ENCODE assay signal across 12 cellular contexts in genomic region chr22:45534339-45535192, GRCh38. TPM values are rescaled to one million over a fixed set of nuclear protein-coding genes. Genes with fewer than 3 reads are reported as not detected.
A peak's percentile ranks its signal among the peaks of the same experiment; 100 is the strongest.
DNase-seq lines count a peak whose midpoint lies in the region; ATAC-seq and TF ChIP-seq lines count a peak whose summit lies in the region.
"Had no signal": no experiment of that assay in that cellular context is flagged by ENCODE, and none has a peak within 500 bp of the region (broad histone marks: within the 10 kb centered on the region; RNA-seq: fewer than 3 reads in every experiment).

No MANE protein-coding gene starts in this region.

- no peaks in the 10 kb centered on the region for H3K4me1 Mint-ChIP-seq in stimulated activated naive B cell treated with anti-CD40 and anti-IgM and Interleukin-4, amounts not matched to agents 10 μg/mL and 1 μg/mL and 100 μg/mL, for 72 hours

- DNase-seq in HEK293T (ENCODE audit: extremely low spot score) (no peak), NCI-H524 treated with DMSO at 0.1 percent for 48 hours (lab: John Stamatoyannopoulos, UW) (peak; percentile 88), fibroblast of mammary gland (ENCODE audit: low read depth) (peak; percentile 59), stomach (no peak)
- no peak for DNase-seq in stimulated activated naive B cell treated with anti-CD40 and anti-IgM and Interleukin-4, amounts not matched to agents 10 μg/mL and 1 μg/mL and 100 μg/mL, for 72 hours
- DNase-seq: activated CD4-positive, alpha-beta T cell treated with anti-CD3 and anti-CD28 coated beads, Interleukin-2, amount 50 U/mL, for 4 hours; stimulated activated CD4-positive, alpha-beta T cell treated with anti-CD3 and anti-CD28 coated beads, Interleukin-15, amount 100 ng/mL, for 24 hours had no signal

- WGBS in stomach, 5 donors = 43 to 61% (median 56%) methylated on average over 4 of the region's 4 CpGs

- H3K9me3 Mint-ChIP-seq in stimulated activated naive B cell treated with anti-CD40 and anti-IgM and Interleukin-4, amounts not matched to agents 10 μg/mL and 1 μg/mL and 100 μg/mL, for 72 hours = no peaks in the 10 kb centered on the region
- H3K9me3 Mint-ChIP-seq: neural progenitor cell had no signal

- CTCF ChIA-PET in HEK293T (lab: Yijun Ruan, JAX) = interaction anchor here (0.9 kb wide), 1 partner anchor 15 kb away, joined by 4 read pairs; no protein-coding TSS in a partner anchor

- H3K27me3 ChIP-seq in stomach = peaks cover 0 to 5% (median 0%) of the 10 kb centered on the region in 3 donors
- H3K27me3 ChIP-seq: neural progenitor cell had no signal

- POLR2A ChIA-PET in HEK293T (lab: Yijun Ruan, JAX) = no interaction called here

- no peak for TF ChIP-seq EP300 in stomach (IDR thresholded peaks at IDR 0.05)

- TF ChIP-seq CTCF in fibroblast of mammary gland (conservative IDR thresholded peaks at IDR 0.05; ENCODE audit: control insufficient read depth, insufficient read depth, low read depth, low read length) (no peak), stomach (IDR thresholded peaks at IDR 0.05) (no peak)

- H3K4me3 Mint-ChIP-seq in stimulated activated naive B cell treated with anti-CD40 and anti-IgM and Interleukin-4, amounts not matched to agents 10 μg/mL and 1 μg/mL and 100 μg/mL, for 72 hours = no peak overlapping the region
- H3K4me3 Mint-ChIP-seq: neural progenitor cell had no signal

- H3K4me3 ChIP-seq in fibroblast of mammary gland (ENCODE audit: control insufficient read depth, low read depth, low read length) = no peak overlapping the region
- no peak overlapping the region for H3K4me3 ChIP-seq in stomach
- H3K4me3 ChIP-seq: K562, neural progenitor cell had no signal

- intact Hi-C loops in stomach (cut with DNase I; ENCODE audit: low total_unique reads) = no loop called here

- H3K4me1 ChIP-seq in stomach = peaks cover 13 to 64% (median 38%) of the 10 kb centered on the region in 4 donors

- H3K36me3 ChIP-seq in stomach = peaks cover 0 to 7% (median 0%) of the 10 kb centered on the region in 4 donors
- H3K36me3 ChIP-seq: neural progenitor cell had no signal

- peaks cover 7 to 9% of the 10 kb centered on the region in 2 donors for H3K27me3 Mint-ChIP-seq in stimulated activated naive B cell treated with anti-CD40 and anti-IgM and Interleukin-4, amounts not matched to agents 10 μg/mL and 1 μg/mL and 100 μg/mL, for 72 hours

- no peaks in the 10 kb centered on the region for H3K9me3 ChIP-seq in stomach

- H3K36me3 Mint-ChIP-seq in stimulated activated naive B cell treated with anti-CD40 and anti-IgM and Interleukin-4, amounts not matched to agents 10 μg/mL and 1 μg/mL and 100 μg/mL, for 72 hours = no peaks in the 10 kb centered on the region

- peak overlapping the region in 4 of 5 donors; percentile 52 to 81 (median 70) for H3K27ac ChIP-seq in stomach
- H3K27ac ChIP-seq: neural progenitor cell had no signal

- TF ChIP-seq POLR2A in stomach (IDR thresholded peaks at IDR 0.05) = no peak

- ATAC-seq in stimulated activated naive B cell treated with anti-CD40 and anti-IgM and Interleukin-4, amounts not matched to agents 10 μg/mL and 1 μg/mL and 100 μg/mL, for 72 hours (replicated peaks) = no peak
- ATAC-seq in GM21723 (IDR thresholded peaks at IDR 0.05; ENCODE audit: unreplicated experiment) = no peak
- ATAC-seq in GM18873 (IDR thresholded peaks at IDR 0.05; ENCODE audit: low FRiP score, unreplicated experiment) = no peak
- ATAC-seq: K562 had no signal

- no peak overlapping the region for H3K27ac Mint-ChIP-seq in stimulated activated naive B cell treated with anti-CD40 and anti-IgM and Interleukin-4, amounts not matched to agents 10 μg/mL and 1 μg/mL and 100 μg/mL, for 72 hours
- H3K27ac Mint-ChIP-seq: neural progenitor cell had no signal

TF ChIP-seq in HEK293T, 16 proteins besides CTCF, POLR2A, EP300 and RAD21:
- TF ChIP-seq PKNOX1 (IDR thresholded peaks at IDR 0.05) (peak; percentile 60), SUZ12 (IDR thresholded peaks at IDR 0.05) (no peak), SP1 (IDR thresholded peaks at IDR 0.05) (no peak)

RNA-seq across cellular contexts. Expression of gene FBLN1, which starts 31.9 kb away (rescaled TPM):
- total RNA-seq in stomach = 100 to 1,000 TPM in 4 of 5 donors, 10 to 100 TPM in 1; 38.8 to 416 (median 210) TPM
- 10 to 100 TPM; 43.4 to 97.3 (median 95.6) TPM for polyA plus RNA-seq in stomach
- total RNA-seq: T-helper 1 cell treated with Interleukin-12 subunit alpha and Interleukin-12 subunit beta and Interleukin-4 antibody, amounts not matched to agents 30 ng/mL and 1 ng/mL, for 36 hours had no signal
- polyA plus RNA-seq: K562 had no signal

Comparison
In these comparisons a context has a peak if more than half of its experiments do, and no peak if none do; other contexts are left out.
1. DNase-seq: peak in NCI-H524 treated with DMSO at 0.1 percent for 48 hours (single experiment) and fibroblast of mammary gland (single experiment); none in HEK293T (single experiment), stomach (single experiment) and stimulated activated naive B cell treated with anti-CD40 and anti-IgM and Interleukin-4, amounts not matched to agents 10 μg/mL and 1 μg/mL and 100 μg/mL, for 72 hours (single experiment).